8 cellular contexts compared by ENCODE assay signal in genomic region chr13:102401755-102402154, GRCh38. TPM values are rescaled to one million over a fixed set of nuclear protein-coding genes. Genes with fewer than 3 reads are reported as not detected.
DNase-seq lines count a peak whose midpoint lies in the region; ATAC-seq and TF ChIP-seq lines count a peak whose summit lies in the region.

FGF14 (minus strand) TSS chr13:102402048.

- intact Hi-C loops in CD4-positive, alpha-beta T cell (cut with DNase I, micrococcal nuclease), result no loop called here

- no peak within 1 kb of the TSS for H3K27ac Mint-ChIP-seq in CD4-positive, alpha-beta T cell
- H3K27ac Mint-ChIP-seq in T-cell (peak within 1 kb of the TSS in 1 of 2 donors; percentile 66), osteocyte (ENCODE audit: unreplicated experiment) (no peak within 1 kb of the TSS)

- no peaks in the 10 kb centered on the region for H3K79me2 ChIP-seq in fibroblast of lung (ENCODE audit: control insufficient read depth, insufficient read depth, low read length)

- POLR2A ChIA-PET in CD4-positive, alpha-beta T cell (lab: Charles Lee), result interaction anchor here (0.7 to 1.1 kb wide), 2 partner anchors 190 to 391 kb away, joined by 3 read pairs; no protein-coding TSS in a partner anchor
- POLR2A ChIA-PET in T-cell (lab: Charles Lee), result no interaction called here

- peak within 1 kb of the TSS; percentile 68 to 82 (median 70) for H3K4me3 ChIP-seq in fibroblast of lung (replicated peaks in 1 of 4; ENCODE audit: control extremely low read depth in 1 of 4, insufficient read depth in 1 of 4, low read depth in 3 of 4, low read length in 4 of 4)

- peaks cover 86% of the 10 kb centered on the region for H3K27me3 Mint-ChIP-seq in CD4-positive, alpha-beta T cell
- H3K27me3 Mint-ChIP-seq in T-cell, result peaks cover 49 to 60% of the 10 kb centered on the region in 2 donors
- peaks cover 69% of the 10 kb centered on the region for H3K27me3 Mint-ChIP-seq in osteocyte (ENCODE audit: unreplicated experiment)

- H3K4me1 Mint-ChIP-seq in CD4-positive, alpha-beta T cell (ENCODE audit: low read depth), result peaks cover 27% of the 10 kb centered on the region
- H3K4me1 Mint-ChIP-seq in T-cell (peaks cover 26 to 29% (median 28%) of the 10 kb centered on the region in 3 donors), osteocyte (ENCODE audit: unreplicated experiment) (peaks cover 27% of the 10 kb centered on the region)

- CTCF ChIA-PET in CD4-positive, alpha-beta T cell (lab: Charles Lee), result no interaction called here
- CTCF ChIA-PET in T-cell (lab: Charles Lee), result interaction anchor here in 1 of 2 donors (0.7 kb wide), 1 partner anchor 323 kb away, joined by 3 read pairs; no protein-coding TSS in a partner anchor

- peak within 1 kb of the TSS; percentile 87 for H2AFZ ChIP-seq in fibroblast of lung (ENCODE audit: low read length)

- H3K36me3 Mint-ChIP-seq in CD4-positive, alpha-beta T cell (ENCODE audit: low read depth), result no peaks in the 10 kb centered on the region
- H3K36me3 Mint-ChIP-seq in T-cell (no peaks in the 10 kb centered on the region), osteocyte (ENCODE audit: unreplicated experiment) (no peaks in the 10 kb centered on the region)

- peaks cover 46% of the 10 kb centered on the region for H3K27me3 ChIP-seq in CD4-positive, alpha-beta T cell (ENCODE audit: control insufficient read depth, insufficient read depth, low read length)
- no peaks in the 10 kb centered on the region for H3K27me3 ChIP-seq in fibroblast of lung (ENCODE audit: control insufficient read depth, insufficient read depth, low read length)

- H3K36me3 ChIP-seq in fibroblast of lung (ENCODE audit: control insufficient read depth, insufficient read depth, low read length), result no peaks in the 10 kb centered on the region

- H3K4me2 ChIP-seq in fibroblast of lung (ENCODE audit: extremely low read depth, insufficient read depth, low read length), result peak within 1 kb of the TSS; percentile 100

- H4K20me1 ChIP-seq in fibroblast of lung (ENCODE audit: control insufficient read depth, extremely low read depth, insufficient read depth, low read length), result no peaks in the 10 kb centered on the region

- no peaks in the 10 kb centered on the region for H3K9me3 ChIP-seq in CD4-positive, alpha-beta T cell (ENCODE audit: control insufficient read depth, low read length)
- H3K9me3 ChIP-seq in fibroblast of lung (ENCODE audit: control insufficient read depth, insufficient read depth, low read depth, low read length), result no peaks in the 10 kb centered on the region

- DNase-seq in CD4-positive, alpha-beta T cell, result no peak
- DNase-seq in T-cell (no peak), fibroblast of lung (ENCODE audit: low read depth in 2 of 2) (peak in 1 of 2 donors; percentile 11), osteocyte (ENCODE audit: extremely low spot score, unreplicated experiment) (no peak), NCI-H1417 treated with DMSO at 0.1 percent for 48 hours (lab: John Stamatoyannopoulos, UW) (no peak)
- DNase-seq in activated CD4-positive, CD25-positive, alpha-beta regulatory T cell treated with anti-CD3 and anti-CD28 coated beads, Interleukin-2, amount 50 U/mL, for 72 hours, result no peak

- TF ChIP-seq CTCF in CD4-positive, alpha-beta T cell (IDR thresholded peaks at IDR 0.05), result no peak
- TF ChIP-seq CTCF in fibroblast of lung (conservative IDR thresholded peaks at IDR 0.05 in 1 of 2, IDR thresholded peaks at IDR 0.05 in 1 of 2; ENCODE audit: low read depth in 1 of 2, low read length in 2 of 2), result no peak
- no peak for TF ChIP-seq CTCF in osteocyte (IDR thresholded peaks at IDR 0.05)

- H3K9ac ChIP-seq in fibroblast of lung (ENCODE audit: insufficient read depth, low read length), result no peak within 1 kb of the TSS

- peak within 1 kb of the TSS; percentile 52 for H3K4me3 Mint-ChIP-seq in CD4-positive, alpha-beta T cell
- H3K4me3 Mint-ChIP-seq in T-cell (peak within 1 kb of the TSS; percentile 42 to 82 (median 64)), osteocyte (ENCODE audit: unreplicated experiment) (peak within 1 kb of the TSS; percentile 44)

- no peak within 1 kb of the TSS for H3K27ac ChIP-seq in CD4-positive, alpha-beta T cell (ENCODE audit: low read depth, low read length)
- H3K27ac ChIP-seq in fibroblast of lung (ENCODE audit: insufficient read depth, low read length), result peak within 1 kb of the TSS; percentile 0

- H3K9me3 Mint-ChIP-seq in CD4-positive, alpha-beta T cell, result no peaks in the 10 kb centered on the region
- H3K9me3 Mint-ChIP-seq in T-cell (no peaks in the 10 kb centered on the region), osteocyte (ENCODE audit: unreplicated experiment) (no peaks in the 10 kb centered on the region)

- ATAC-seq in CD4-positive, alpha-beta T cell (ENCODE audit: poor library complexity), result no peak
- ATAC-seq in T-cell (replicated peaks in 1 of 4) (no peak), GM18873 (IDR thresholded peaks at IDR 0.05; ENCODE audit: low FRiP score, unreplicated experiment) (no peak), HG02840 (IDR thresholded peaks at IDR 0.05; ENCODE audit: low FRiP score, unreplicated experiment) (no peak)

- H3K4me1 ChIP-seq in fibroblast of lung (ENCODE audit: control insufficient read depth, extremely low read depth, insufficient read depth, low read length), result peaks cover 7% of the 10 kb centered on the region

RNA-seq across cellular contexts. Expression of gene FGF14, which starts in this region (rescaled TPM):
- total RNA-seq in CD4-positive, alpha-beta T cell, result not detected
- total RNA-seq in T-cell (under 1 TPM in 2 of 5 donors, not detected in 3; 0.03 TPM), fibroblast of lung (7.8 and 8.0 TPM in 2 replicates), osteocyte (0.13 and 0.24 TPM in 2 replicates)
- polyA plus RNA-seq in fibroblast of lung, result 0.37 and 0.94 TPM in 2 replicates
- polyA plus RNA-seq in fibroblast of lung (2012), result 0.67 and 1.2 TPM in 2 replicates
- polyA minus RNA-seq in fibroblast of lung (ENCODE audit: low replicate concordance), result 0.24 TPM in 1 of 2 replicates, not detected in the other
